ENCODE assay signal across 8 cellular contexts in genomic region chr16:31179153-31179746, GRCh38. TPM values are rescaled to one million over a fixed set of nuclear protein-coding genes. Genes with fewer than 3 reads are reported as not detected.
DNase-seq lines count a peak whose midpoint lies in the region; ATAC-seq, FAIRE-seq and TF ChIP-seq lines count a peak whose summit lies in the region.

No MANE protein-coding gene starts in this region.

- H3K4me1 ChIP-seq in A673 (ENCODE audit: insufficient read depth, low read length, poor library complexity, severe bottlenecking) (peaks cover 9% of the 10 kb centered on the region), PC-3 (ENCODE audit: insufficient read depth, low read length) (peaks cover 12% of the 10 kb centered on the region; the same call in 1 of the 2 replicates), esophagus muscularis mucosa (peaks cover 29 to 44% (median 42%) of the 10 kb centered on the region in 4 donors), parathyroid adenoma (peaks cover 9% of the 10 kb centered on the region)

- H3K27ac ChIP-seq in A673 (ENCODE audit: low read depth, low read length, poor library complexity, severe bottlenecking) (peak overlapping the region; percentile 100), PC-3 (ENCODE audit: low read length) (no peak overlapping the region), esophagus muscularis mucosa (replicated peaks in 1 of 4) (peak overlapping the region; percentile 95 to 99 (median 96)), parathyroid adenoma (peak overlapping the region; percentile 97)

- FAIRE-seq in urothelium cell line (lab: Jason Lieb, UNC): no peak

- TF ChIP-seq CTCF in A673 (conservative IDR thresholded peaks at IDR 0.05; ENCODE audit: low read depth, low read length) (no peak), PC-3 (conservative IDR thresholded peaks at IDR 0.05; ENCODE audit: low read depth, low read length) (no peak), esophagus muscularis mucosa (IDR thresholded peaks at IDR 0.05) (no peak), parathyroid adenoma (IDR thresholded peaks at IDR 0.05) (no peak)

- TF ChIP-seq POLR2A in esophagus muscularis mucosa (IDR thresholded peaks at IDR 0.05; ENCODE audit: low read depth): no peak

- peak overlapping the region; percentile 92 for H2AFZ ChIP-seq in PC-3 (ENCODE audit: low read length)
- peak overlapping the region; percentile 98 for H2AFZ ChIP-seq in parathyroid adenoma

- H3K9me3 ChIP-seq in A673 (ENCODE audit: low read depth, low read length, poor library complexity, severe bottlenecking) (no peaks in the 10 kb centered on the region), PC-3 (ENCODE audit: low read length) (no peaks in the 10 kb centered on the region), esophagus muscularis mucosa (no peaks in the 10 kb centered on the region), parathyroid adenoma (ENCODE audit: control insufficient read depth, low read length) (no peaks in the 10 kb centered on the region)

- no peaks in the 10 kb centered on the region for H3K27me3 ChIP-seq in A673 (replicated peaks; ENCODE audit: insufficient read depth, low read depth, low read length, poor library complexity)
- H3K27me3 ChIP-seq in PC-3 (ENCODE audit: low read length): no peaks in the 10 kb centered on the region
- H3K27me3 ChIP-seq in esophagus muscularis mucosa: no peaks in the 10 kb centered on the region
- H3K27me3 ChIP-seq in parathyroid adenoma (ENCODE audit: control insufficient read depth, insufficient read depth, low read length): no peaks in the 10 kb centered on the region

- H3K4me2 ChIP-seq in PC-3 (ENCODE audit: low read length): peak overlapping the region; percentile 93
- H3K4me2 ChIP-seq in parathyroid adenoma (ENCODE audit: low read length): peak overlapping the region; percentile 96

- H3K79me2 ChIP-seq in PC-3 (ENCODE audit: low read length): peaks cover 50% of the 10 kb centered on the region
- H3K79me2 ChIP-seq in parathyroid adenoma: peaks cover 32% of the 10 kb centered on the region

- TSS peak; percentile 88 for BruUV-seq in A673 (replicated peaks; lab: Mats Ljungman, UMichigan)
- TSS peak; percentile 86 for BruUV-seq in PC-3 (replicated peaks; lab: Mats Ljungman, UMichigan)

- H3K36me3 ChIP-seq in A673 (ENCODE audit: insufficient read depth, low read length, poor library complexity, severe bottlenecking): peaks cover 35% of the 10 kb centered on the region
- peaks cover 29% of the 10 kb centered on the region for H3K36me3 ChIP-seq in PC-3 (ENCODE audit: low read depth, low read length)
- peaks cover 5 to 20% (median 19%) of the 10 kb centered on the region in 4 donors for H3K36me3 ChIP-seq in esophagus muscularis mucosa
- H3K36me3 ChIP-seq in parathyroid adenoma (ENCODE audit: control insufficient read depth, insufficient read depth, low read length): no peaks in the 10 kb centered on the region

- no peaks in the 10 kb centered on the region for H3K9me2 ChIP-seq in PC-3 (replicated peaks; ENCODE audit: low read length)

- DNase-seq in A673 (ENCODE audit: low spot score) (no peak), PC-3 (no peak), esophagus muscularis mucosa (ENCODE audit: extremely low spot score) (no peak), NCI-H2107 treated with DMSO at 0.1 percent for 48 hours (lab: John Stamatoyannopoulos, UW; ENCODE audit: unreplicated experiment) (no peak), urothelium cell line (ENCODE audit: low spot score) (no peak)
- no peak for DNase-seq in activated CD8-positive, alpha-beta memory T cell treated with anti-CD3 and anti-CD28 coated beads, Interleukin-2, amount 50 U/mL, for 4 hours

- WGBS in esophagus muscularis mucosa: 31% methylated on average over 6 of the region's 29 CpGs

- CTCF ChIA-PET in A673 (lab: Charles Lee): no interaction called here
- CTCF ChIA-PET in PC-3 (lab: Charles Lee): interaction anchor here (0.9 kb wide), 1 partner anchor 37 kb away, joined by 3 read pairs; no protein-coding TSS in a partner anchor

- H3K4me3 ChIP-seq in A673 (ENCODE audit: low read depth, low read length, poor library complexity, severe bottlenecking) (peak overlapping the region; percentile 88), PC-3 (ENCODE audit: low read length) (peak overlapping the region; percentile 98), esophagus muscularis mucosa (peak overlapping the region; percentile 80 to 99 (median 88)), parathyroid adenoma (ENCODE audit: low read depth, low read length) (peak overlapping the region; percentile 75)

- peak; percentile 1 for ATAC-seq in GM21390 (IDR thresholded peaks at IDR 0.05; ENCODE audit: unreplicated experiment)
- ATAC-seq in PC-3: peak; percentile 8; the same call in 1 of the 2 replicates

- TF ChIP-seq EP300 in esophagus muscularis mucosa (IDR thresholded peaks at IDR 0.05): no peak

- no peaks in the 10 kb centered on the region for H3F3A ChIP-seq in PC-3 (ENCODE audit: low read length, unreplicated experiment)

- peaks cover 38% of the 10 kb centered on the region for H4K20me1 ChIP-seq in PC-3 (ENCODE audit: low read length)

- POLR2A ChIA-PET in A673 (lab: Charles Lee; ENCODE audit: low non-redundant PET) (interaction anchor here (0.6 to 1.7 kb wide), 4 partner anchors 37 to 280 kb away, joined by 3 to 8 read pairs (median 4); partner anchors contain the start of genes ARMC5, ZNF646 and ZNF668), PC-3 (lab: Charles Lee; ENCODE audit: unreplicated experiment) (interaction anchor here (0.6 to 2.0 kb wide), 2 partner anchors 37 to 282 kb away, joined by 3 to 11 read pairs; no protein-coding TSS in a partner anchor)

- intact Hi-C loops in A673 (cut with micrococcal nuclease; ENCODE audit: unreplicated experiment) (no loop called here), PC-3 (cut with micrococcal nuclease) (no loop called here), esophagus muscularis mucosa (cut with DNase I) (loop anchor here (5.0 kb wide), 1 partner anchor 263 kb away; the partner anchor contains the start of gene ZNF843)

- H3K9ac ChIP-seq in PC-3 (ENCODE audit: low read length): peak overlapping the region; percentile 95
- H3K9ac ChIP-seq in parathyroid adenoma: peak overlapping the region; percentile 98

RNA-seq across cellular contexts. Expression of gene FUS, which starts 0.7 kb away (rescaled TPM):
- total RNA-seq in A673 (2021) (1,134 and 1,264 TPM in 2 replicates), PC-3 (2014; rRNA removed) (43.0 and 90.7 TPM in 2 replicates), esophagus muscularis mucosa (10 to 100 TPM; 24.0 to 45.1 (median 34.2) TPM)

RNA-seq across cellular contexts. Expression of gene PYCARD, which starts 23.3 kb away (rescaled TPM):
- 1.8 and 2.0 TPM in 2 replicates for total RNA-seq in A673 (2021)
- total RNA-seq in PC-3 (2014; rRNA removed): 16.5 and 29.8 TPM in 2 replicates
- total RNA-seq in esophagus muscularis mucosa: 10 to 100 TPM; 14.5 to 28.9 (median 22.9) TPM

RNA-seq across cellular contexts. Expression of gene PRSS36, which starts 29.4 kb away (rescaled TPM):
- total RNA-seq in A673 (2021) (0.41 and 0.72 TPM in 2 replicates), PC-3 (2014; rRNA removed) (0.51 TPM in 1 of 2 replicates, not detected in the other), esophagus muscularis mucosa (1 to 10 TPM; 2.7 to 8.4 (median 5.1) TPM)

RNA-seq across cellular contexts. Expression of gene TRIM72, which starts 34.7 kb away (rescaled TPM):
- total RNA-seq in A673 (2021) (0.04 TPM in 1 of 2 replicates, not detected in the other), PC-3 (2014; rRNA removed) (not detected in 2 replicates), esophagus muscularis mucosa (under 1 TPM in 2 of 4 donors, not detected in 2; under 0.01 to 0.84 TPM)

RNA-seq across cellular contexts. Expression of gene PYDC1, which starts 37.7 kb away (rescaled TPM):
- total RNA-seq in A673 (2021): not detected in 2 replicates
- total RNA-seq in PC-3 (2014; rRNA removed): not detected in 2 replicates
- not detected for total RNA-seq in esophagus muscularis mucosa

Comparison
In these comparisons a context has a peak if more than half of its experiments do, and no peak if none do; other contexts are left out.
1. RNA of gene FUS, which starts 0.7 kb away (total RNA-seq): 1,134 to 1,264 TPM in A673; 43.0 to 90.7 TPM in PC-3 and 24.0 to 45.1 TPM in esophagus muscularis mucosa; every median in the first group is over 10 times any median in the second.
2. Peak in every context shown above with its lines, with median percentiles within 50 percentile points of each other: H3K4me3 ChIP-seq.